Comparison of ENCODE assay signal across 14 cellular contexts in genomic region chr11:12727556-12728070, GRCh38. TPM values are rescaled to one million over a fixed set of nuclear protein-coding genes. Genes with fewer than 3 reads are reported as not detected.
DNase-seq lines count a peak whose midpoint lies in the region; ATAC-seq and TF ChIP-seq lines count a peak whose summit lies in the region.
"Had no signal": no experiment of that assay in that cellular context is flagged by ENCODE, and none has a peak within 500 bp of the region (broad histone marks: within the 10 kb centered on the region; RNA-seq: fewer than 3 reads in every experiment).

No MANE protein-coding gene starts in this region.

- TF ChIP-seq CTCF in choroid plexus epithelial cell (conservative IDR thresholded peaks at IDR 0.05; ENCODE audit: low read depth, low read length) (no peak), mesothelial cell of epicardium (IDR thresholded peaks at IDR 0.05; ENCODE audit: unreplicated experiment) (no peak), upper lobe of right lung (IDR thresholded peaks at IDR 0.05) (no peak)

- H3K27me3 Mint-ChIP-seq in mesothelial cell of epicardium (ENCODE audit: low read depth): no peaks in the 10 kb centered on the region

- ATAC-seq in left ventricle myocardium superior (peak; percentile 35), Right ventricle myocardium superior (ENCODE audit: poor library complexity) (no peak), upper lobe of right lung (peak; percentile 38), HG02970 (IDR thresholded peaks at IDR 0.05; ENCODE audit: low FRiP score, unreplicated experiment) (no peak), GM21447 (IDR thresholded peaks at IDR 0.05; ENCODE audit: unreplicated experiment) (no peak)
- ATAC-seq: stimulated activated naive CD8-positive, alpha-beta T cell treated with anti-CD3 and anti-CD28 coated beads, Interleukin-15, amount 100 ng/mL, for 72 hours had no signal

- no peak for DNase-seq in left ventricle myocardium superior
- DNase-seq in Right ventricle myocardium superior: no peak
- DNase-seq in choroid plexus epithelial cell (ENCODE audit: low read depth): peak; percentile 78
- DNase-seq in mesothelial cell of epicardium (ENCODE audit: low spot score in 2 of 2, unreplicated experiment in 2 of 2): no peak
- DNase-seq in upper lobe of right lung: no peak
- DNase-seq in activated CD4-positive, alpha-beta T cell treated with anti-CD3 and anti-CD28 coated beads, Interleukin-2, amount 50 U/mL, for 48 hours: no peak
- DNase-seq: activated naive CD4-positive, alpha-beta T cell; caudate nucleus; small intestine; stimulated activated naive CD8-positive, alpha-beta T cell treated with anti-CD3 and anti-CD28 coated beads, Interleukin-15, amount 100 ng/mL, for 72 hours had no signal

- no peaks in the 10 kb centered on the region for H3K36me3 ChIP-seq in upper lobe of right lung
- H3K36me3 ChIP-seq: neutrophil had no signal

- H3K27ac ChIP-seq in upper lobe of right lung: no peak overlapping the region
- H3K27ac ChIP-seq: neutrophil had no signal

- peak overlapping the region; percentile 97 for H3K27ac Mint-ChIP-seq in mesothelial cell of epicardium
- H3K27ac Mint-ChIP-seq: stimulated activated naive CD8-positive, alpha-beta T cell treated with anti-CD3 and anti-CD28 coated beads, Interleukin-15, amount 100 ng/mL, for 72 hours had no signal

- no peaks in the 10 kb centered on the region for H3K27me3 ChIP-seq in upper lobe of right lung
- H3K27me3 ChIP-seq: hepatocyte had no signal

- peak overlapping the region; percentile 6 for H3K4me3 Mint-ChIP-seq in mesothelial cell of epicardium
- H3K4me3 Mint-ChIP-seq: stimulated activated naive CD8-positive, alpha-beta T cell treated with anti-CD3 and anti-CD28 coated beads, Interleukin-15, amount 100 ng/mL, for 72 hours had no signal

- peaks cover 32% of the 10 kb centered on the region for H3K4me1 ChIP-seq in upper lobe of right lung

- no peaks in the 10 kb centered on the region for H3K9me3 ChIP-seq in upper lobe of right lung
- H3K9me3 ChIP-seq: neutrophil had no signal

- no peak overlapping the region for H3K4me3 ChIP-seq in choroid plexus epithelial cell (ENCODE audit: low read depth, low read length)
- H3K4me3 ChIP-seq in upper lobe of right lung: no peak overlapping the region
- H3K4me3 ChIP-seq: hepatocyte had no signal

- H3K9me3 Mint-ChIP-seq in mesothelial cell of epicardium: no peaks in the 10 kb centered on the region
- H3K9me3 Mint-ChIP-seq: stimulated activated naive CD8-positive, alpha-beta T cell treated with anti-CD3 and anti-CD28 coated beads, Interleukin-15, amount 100 ng/mL, for 72 hours had no signal

- no peaks in the 10 kb centered on the region for H3K36me3 Mint-ChIP-seq in mesothelial cell of epicardium

- intact Hi-C loops in left ventricle myocardium superior (cut with micrococcal nuclease) (no loop called here), Right ventricle myocardium superior (cut with DNase I) (no loop called here), upper lobe of right lung (cut with DNase I) (no loop called here)

- peaks cover 90% of the 10 kb centered on the region for H3K4me1 Mint-ChIP-seq in mesothelial cell of epicardium
- H3K4me1 Mint-ChIP-seq: stimulated activated naive CD8-positive, alpha-beta T cell treated with anti-CD3 and anti-CD28 coated beads, Interleukin-15, amount 100 ng/mL, for 72 hours had no signal

RNA-seq across cellular contexts. Expression of gene TEAD1, which starts 53.4 kb away (rescaled TPM):
- total RNA-seq in left ventricle myocardium superior (127 TPM), Right ventricle myocardium superior (107 TPM), mesothelial cell of epicardium (156 to 163 TPM (median 161 TPM) in 3 replicates), upper lobe of right lung (72.3 TPM)

Comparison
In these comparisons a context has a peak if more than half of its experiments do, and no peak if none do; other contexts are left out.
1. ATAC-seq: peak in left ventricle myocardium superior (single experiment) and upper lobe of right lung (single experiment); none in Right ventricle myocardium superior (single experiment), HG02970 (single experiment) and GM21447 (single experiment).